In the genomic region with DNA sequence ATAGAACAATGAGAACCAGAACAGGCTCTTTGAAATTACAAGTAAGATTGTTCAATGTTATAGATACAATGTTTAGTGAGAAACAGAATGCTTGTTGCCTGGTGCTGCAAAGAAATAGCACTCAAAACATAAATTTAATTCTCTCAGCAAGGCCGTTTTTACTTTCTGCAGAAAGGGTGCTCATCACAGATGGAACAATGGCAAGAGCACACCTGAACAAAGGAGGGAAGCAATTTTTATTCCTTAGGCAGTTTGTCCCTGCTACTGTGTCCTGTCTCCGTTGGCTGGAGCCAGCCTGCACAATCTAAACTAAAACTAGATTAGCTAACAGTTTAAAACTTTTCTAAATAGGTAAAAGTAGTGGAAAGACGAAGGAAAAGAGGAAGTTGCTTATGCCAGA, we compare ENCODE assay signal across 16 cellular contexts. TPM values are rescaled to one million over a fixed set of nuclear protein-coding genes. Genes with fewer than 3 reads are reported as not detected.
A peak's percentile ranks its signal among the peaks of the same experiment; 100 is the strongest.
DNase-seq lines count a peak whose midpoint lies in the region; TF ChIP-seq lines count a peak whose summit lies in the region.
"Had no signal": no experiment of that assay in that cellular context is flagged by ENCODE, and none has a peak within 500 bp of the region (broad histone marks: within the 10 kb centered on the region; RNA-seq: fewer than 3 reads in every experiment).

No MANE protein-coding gene starts in this region.

- H3K27me3 ChIP-seq in adipocyte (replicated peaks; ENCODE audit: control insufficient read depth, insufficient read depth, low read length), result no peaks in the 10 kb centered on the region
- H3K27me3 ChIP-seq in Karpas-422 (ENCODE audit: low read length), result no peaks in the 10 kb centered on the region
- H3K27me3 ChIP-seq: BE2C had no signal

- TF ChIP-seq CTCF in HEK293 (tag by site-specific recombination; IDR thresholded peaks at IDR 0.05), result no peak

- H3K4me3 ChIP-seq in HEK293 (ENCODE audit: low read depth, low read length), result no peak overlapping the region
- peak overlapping the region; percentile 62 for H3K4me3 ChIP-seq in adipocyte (ENCODE audit: low read length)
- H3K4me3 ChIP-seq in Karpas-422 (ENCODE audit: low read length), result no peak overlapping the region
- H3K4me3 ChIP-seq: GM23248, HAP-1 had no signal

- POLR2A ChIA-PET in HEK293 (lab: Yijun Ruan, JAX), result interaction anchor here (2.0 kb wide), 1 partner anchor 10 kb away, joined by 9 read pairs; a partner anchor contains a TSS

- H3K27ac ChIP-seq in HEK293 (ENCODE audit: extremely low read depth, low read depth, low read length) (no peak overlapping the region), Karpas-422 (ENCODE audit: low read length) (no peak overlapping the region)
- H3K27ac ChIP-seq: GM23248 had no signal

- H3K4me2 ChIP-seq in Karpas-422 (ENCODE audit: low read depth, low read length, poor library complexity, severe bottlenecking), result no peak overlapping the region

- H2AFZ ChIP-seq in Karpas-422 (ENCODE audit: low read length), result no peak overlapping the region
- H2AFZ ChIP-seq: GM23248 had no signal

- no peak overlapping the region for H3K9ac ChIP-seq in adipocyte (ENCODE audit: low read length)
- no peak overlapping the region for H3K9ac ChIP-seq in Karpas-422 (ENCODE audit: low read length)
- H3K9ac ChIP-seq: GM23248 had no signal

- intact Hi-C loops in posterior vena cava (cut with DNase I), result no loop called here

- H3K9me3 ChIP-seq in HEK293 (ENCODE audit: control insufficient read depth, insufficient read depth, low read depth, low read length), result no peaks in the 10 kb centered on the region; the same call in 1 of the 2 replicates
- H3K9me3 ChIP-seq in adipocyte (ENCODE audit: control insufficient read depth, low read length), result peaks cover 93% of the 10 kb centered on the region
- H3K9me3 ChIP-seq in Karpas-422 (ENCODE audit: low read length), result peaks cover 37% of the 10 kb centered on the region

- no peaks in the 10 kb centered on the region for H3K9me2 ChIP-seq in Karpas-422 (replicated peaks; ENCODE audit: insufficient read depth, low read length)

- H3K36me3 ChIP-seq in HEK293 (ENCODE audit: control insufficient read depth in 2 of 2, insufficient read depth in 1 of 2, low read length in 2 of 2) (peaks cover 18 to 27% of the 10 kb centered on the region in 2 experiments), adipocyte (ENCODE audit: control insufficient read depth, insufficient read depth, low read length, severe bottlenecking) (peaks cover 69% of the 10 kb centered on the region), Karpas-422 (ENCODE audit: insufficient read depth, low read length) (peaks cover 47% of the 10 kb centered on the region)
- H3K36me3 ChIP-seq: HAP-1 had no signal

- H3K4me1 ChIP-seq in HEK293 (ENCODE audit: control insufficient read depth, insufficient read depth, low read length) (no peaks in the 10 kb centered on the region), adipocyte (ENCODE audit: control insufficient read depth, insufficient read depth, low read length) (no peaks in the 10 kb centered on the region), Karpas-422 (ENCODE audit: low read length) (no peaks in the 10 kb centered on the region)
- H3K4me1 ChIP-seq: BE2C, HAP-1 had no signal

- CTCF ChIA-PET in HEK293 (lab: Yijun Ruan, JAX), result no interaction called here

- DNase-seq in adipocyte (ENCODE audit: low read depth), result no peak
- peak; percentile 6 for DNase-seq in posterior vena cava (ENCODE audit: low spot score)
- no peak for DNase-seq in mesenteric fat pad (ENCODE audit: low spot score)
- no peak for DNase-seq in stimulated activated CD4-positive, alpha-beta T cell treated with anti-CD3 and anti-CD28 coated beads, Interleukin-2, amount 100 ng/mL, for 24 hours
- DNase-seq in Karpas-422, result no peak
- DNase-seq: ACHN; BE2C; C1 segment of cervical spinal cord; CD4-positive, CD25-positive, alpha-beta regulatory T cell; CD8-positive, alpha-beta memory T cell; COR-L47; DMS 273 treated with DMSO at 0.1 percent for 48 hours; DMS53; GM23248 had no signal

- H3K79me2 ChIP-seq in Karpas-422 (ENCODE audit: low read length), result no peaks in the 10 kb centered on the region

- no peaks in the 10 kb centered on the region for H4K20me1 ChIP-seq in Karpas-422 (ENCODE audit: insufficient read depth, low read depth, low read length)

TF ChIP-seq in HEK293, 187 proteins besides CTCF, POLR2A, EP300 and RAD21:
- TF ChIP-seq RBAK (tag by site-specific recombination; IDR thresholded peaks at IDR 0.05), result no peak
- no peak for TF ChIP-seq ZNF629 (tag by site-specific recombination; IDR thresholded peaks at IDR 0.05)
- no peak for TF ChIP-seq ZNF140 (tag by site-specific recombination; IDR thresholded peaks at IDR 0.05)
- no peak for TF ChIP-seq PRDM1 (tag by site-specific recombination; IDR thresholded peaks at IDR 0.05)
- no peak for TF ChIP-seq ZNF530 (tag by site-specific recombination; IDR thresholded peaks at IDR 0.05; ENCODE audit: low read depth)
- TF ChIP-seq KLF9 (tag by site-specific recombination; IDR thresholded peaks at IDR 0.05; ENCODE audit: low read depth), result no peak
- TF ChIP-seq ZNF221 (tag by site-specific recombination; IDR thresholded peaks at IDR 0.05; ENCODE audit: borderline replicate concordance), result no peak
- TF ChIP-seq ZNF776 (tag by site-specific recombination; IDR thresholded peaks at IDR 0.05; ENCODE audit: borderline replicate concordance), result no peak
- peak; percentile 40 for TF ChIP-seq SETDB1 (IDR thresholded peaks at IDR 0.05; ENCODE audit: insufficient read length, low read length)

RNA-seq across cellular contexts. Expression of a gene that starts 10.4 kb away (rescaled TPM):
- total RNA-seq in posterior vena cava, result 1 to 10 TPM; 5.1 to 5.5 TPM
- total RNA-seq in mesenteric fat pad, result 5.1 TPM
- 14.8 and 16.9 TPM in 2 replicates for total RNA-seq in Karpas-422 (2014; rRNA removed; shearing (Covaris generic); ENCODE audit: low replicate concordance)

RNA-seq across cellular contexts. Expression of a gene that starts 36.8 kb away (rescaled TPM):
- 10 to 100 TPM; 17.7 to 25.0 TPM for total RNA-seq in posterior vena cava
- total RNA-seq in mesenteric fat pad, result 30.6 TPM
- total RNA-seq in Karpas-422 (2014; rRNA removed; shearing (Covaris generic); ENCODE audit: low replicate concordance), result 94.2 and 129 TPM in 2 replicates

RNA-seq across cellular contexts. Expression of a gene that starts 39.6 kb away (rescaled TPM):
- total RNA-seq in posterior vena cava (10 to 100 TPM; 12.2 to 15.8 TPM), mesenteric fat pad (25.2 TPM)
- 111 and 129 TPM in 2 replicates for total RNA-seq in Karpas-422 (2014; rRNA removed; shearing (Covaris generic); ENCODE audit: low replicate concordance)

RNA-seq across cellular contexts. Expression of a gene that starts 58.5 kb away (rescaled TPM):
- 1 to 10 TPM; 2.5 to 2.6 TPM for total RNA-seq in posterior vena cava
- total RNA-seq in mesenteric fat pad, result 2.5 TPM
- 5.1 and 5.3 TPM in 2 replicates for total RNA-seq in Karpas-422 (2014; rRNA removed; shearing (Covaris generic); ENCODE audit: low replicate concordance)
